Comparison of ENCODE assay signal across 1 cellular context in the genomic region with DNA sequence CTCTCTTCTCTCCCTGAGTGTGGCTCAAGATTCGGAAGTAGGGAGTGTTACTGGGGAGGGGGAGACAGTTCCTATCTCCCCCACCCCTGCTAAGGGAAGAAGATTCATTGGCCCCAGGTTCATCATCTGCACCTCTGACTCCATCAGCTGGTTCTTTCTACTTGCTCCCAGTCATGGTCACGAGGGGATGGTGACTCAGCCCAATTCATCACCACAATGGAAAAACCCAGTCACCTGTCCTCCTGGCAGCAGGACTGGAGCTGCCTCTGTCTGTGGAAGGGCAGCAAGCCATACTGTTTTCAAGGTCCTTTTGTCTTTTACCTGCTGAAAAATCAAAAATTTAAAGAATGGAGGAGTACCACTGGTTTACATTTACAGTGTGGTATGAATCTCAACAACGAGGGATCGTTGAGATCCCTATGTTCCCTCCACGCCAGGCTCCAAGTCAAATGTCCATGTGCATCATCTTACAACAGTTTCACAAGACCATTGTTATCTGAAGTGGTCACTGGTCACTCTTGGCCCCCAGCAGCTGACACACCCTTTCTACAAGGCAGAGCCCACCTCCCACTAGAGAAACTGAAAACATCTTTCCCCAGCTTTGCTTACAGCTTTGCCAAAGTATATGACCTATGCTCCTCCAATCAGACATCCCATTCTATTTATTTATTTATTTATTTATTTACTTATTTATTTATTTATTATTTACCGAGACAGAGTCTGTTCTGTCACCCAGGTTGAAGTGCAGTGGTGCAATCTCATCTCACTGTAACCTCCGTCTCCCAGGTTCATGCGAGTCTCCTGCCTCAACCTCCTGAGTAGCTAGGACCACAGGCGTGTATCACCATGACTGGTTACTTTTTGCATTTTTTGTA.
TF ChIP-seq lines count a peak whose summit lies in the region.

No MANE protein-coding gene starts in this region.

TF ChIP-seq in HEK293, 187 proteins besides CTCF, POLR2A, EP300 and RAD21 (continued from another document and continues in another):
- TF ChIP-seq, protein P1, sequence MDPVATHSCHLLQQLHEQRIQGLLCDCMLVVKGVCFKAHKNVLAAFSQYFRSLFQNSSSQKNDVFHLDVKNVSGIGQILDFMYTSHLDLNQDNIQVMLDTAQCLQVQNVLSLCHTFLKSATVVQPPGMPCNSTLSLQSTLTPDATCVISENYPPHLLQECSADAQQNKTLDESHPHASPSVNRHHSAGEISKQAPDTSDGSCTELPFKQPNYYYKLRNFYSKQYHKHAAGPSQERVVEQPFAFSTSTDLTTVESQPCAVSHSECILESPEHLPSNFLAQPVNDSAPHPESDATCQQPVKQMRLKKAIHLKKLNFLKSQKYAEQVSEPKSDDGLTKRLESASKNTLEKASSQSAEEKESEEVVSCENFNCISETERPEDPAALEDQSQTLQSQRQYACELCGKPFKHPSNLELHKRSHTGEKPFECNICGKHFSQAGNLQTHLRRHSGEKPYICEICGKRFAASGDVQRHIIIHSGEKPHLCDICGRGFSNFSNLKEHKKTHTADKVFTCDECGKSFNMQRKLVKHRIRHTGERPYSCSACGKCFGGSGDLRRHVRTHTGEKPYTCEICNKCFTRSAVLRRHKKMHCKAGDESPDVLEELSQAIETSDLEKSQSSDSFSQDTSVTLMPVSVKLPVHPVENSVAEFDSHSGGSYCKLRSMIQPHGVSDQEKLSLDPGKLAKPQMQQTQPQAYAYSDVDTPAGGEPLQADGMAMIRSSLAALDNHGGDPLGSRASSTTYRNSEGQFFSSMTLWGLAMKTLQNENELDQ (tag by site-specific recombination; IDR thresholded peaks at IDR 0.05; ENCODE audit: low read depth), result no peak
- TF ChIP-seq, protein P2, sequence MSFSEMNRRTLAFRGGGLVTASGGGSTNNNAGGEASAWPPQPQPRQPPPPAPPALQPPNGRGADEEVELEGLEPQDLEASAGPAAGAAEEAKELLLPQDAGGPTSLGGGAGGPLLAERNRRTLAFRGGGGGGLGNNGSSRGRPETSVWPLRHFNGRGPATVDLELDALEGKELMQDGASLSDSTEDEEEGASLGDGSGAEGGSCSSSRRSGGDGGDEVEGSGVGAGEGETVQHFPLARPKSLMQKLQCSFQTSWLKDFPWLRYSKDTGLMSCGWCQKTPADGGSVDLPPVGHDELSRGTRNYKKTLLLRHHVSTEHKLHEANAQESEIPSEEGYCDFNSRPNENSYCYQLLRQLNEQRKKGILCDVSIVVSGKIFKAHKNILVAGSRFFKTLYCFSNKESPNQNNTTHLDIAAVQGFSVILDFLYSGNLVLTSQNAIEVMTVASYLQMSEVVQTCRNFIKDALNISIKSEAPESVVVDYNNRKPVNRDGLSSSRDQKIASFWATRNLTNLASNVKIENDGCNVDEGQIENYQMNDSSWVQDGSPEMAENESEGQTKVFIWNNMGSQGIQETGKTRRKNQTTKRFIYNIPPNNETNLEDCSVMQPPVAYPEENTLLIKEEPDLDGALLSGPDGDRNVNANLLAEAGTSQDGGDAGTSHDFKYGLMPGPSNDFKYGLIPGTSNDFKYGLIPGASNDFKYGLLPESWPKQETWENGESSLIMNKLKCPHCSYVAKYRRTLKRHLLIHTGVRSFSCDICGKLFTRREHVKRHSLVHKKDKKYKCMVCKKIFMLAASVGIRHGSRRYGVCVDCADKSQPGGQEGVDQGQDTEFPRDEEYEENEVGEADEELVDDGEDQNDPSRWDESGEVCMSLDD (tag by site-specific recombination; IDR thresholded peaks at IDR 0.05), result no peak
- TF ChIP-seq ZNF140 (tag by site-specific recombination; IDR thresholded peaks at IDR 0.05), result peak; percentile 60; the same call in 1 of the 2 replicates
- TF ChIP-seq ZNF658 (tag by site-specific recombination; IDR thresholded peaks at IDR 0.05), result no peak
- no peak for TF ChIP-seq ZNF311 (tag by site-specific recombination; IDR thresholded peaks at IDR 0.05; ENCODE audit: borderline replicate concordance)
- TF ChIP-seq ZNF76 (tag by site-specific recombination; IDR thresholded peaks at IDR 0.05; ENCODE audit: borderline replicate concordance, low read depth), result no peak
- TF ChIP-seq ZNF394 (tag by site-specific recombination; IDR thresholded peaks at IDR 0.05; ENCODE audit: borderline replicate concordance), result peak; percentile 95
- TF ChIP-seq ZNF404 (tag by site-specific recombination; IDR thresholded peaks at IDR 0.05), result 0 out of 2 replicates have a peak, but pooled peaks have one; percentile 54
- no peak for TF ChIP-seq ZBTB20 (tag by site-specific recombination; IDR thresholded peaks at IDR 0.05)
- TF ChIP-seq ZNF704 (tag by site-specific recombination; IDR thresholded peaks at IDR 0.05), result no peak
- 0 out of 2 replicates have a peak, but pooled peaks have one; percentile 56 for TF ChIP-seq ZNF560 (tag by site-specific recombination; IDR thresholded peaks at IDR 0.05; ENCODE audit: borderline replicate concordance)
- TF ChIP-seq PRDM10 (tag by site-specific recombination; IDR thresholded peaks at IDR 0.05), result peak; percentile 66
- TF ChIP-seq, protein P3, sequence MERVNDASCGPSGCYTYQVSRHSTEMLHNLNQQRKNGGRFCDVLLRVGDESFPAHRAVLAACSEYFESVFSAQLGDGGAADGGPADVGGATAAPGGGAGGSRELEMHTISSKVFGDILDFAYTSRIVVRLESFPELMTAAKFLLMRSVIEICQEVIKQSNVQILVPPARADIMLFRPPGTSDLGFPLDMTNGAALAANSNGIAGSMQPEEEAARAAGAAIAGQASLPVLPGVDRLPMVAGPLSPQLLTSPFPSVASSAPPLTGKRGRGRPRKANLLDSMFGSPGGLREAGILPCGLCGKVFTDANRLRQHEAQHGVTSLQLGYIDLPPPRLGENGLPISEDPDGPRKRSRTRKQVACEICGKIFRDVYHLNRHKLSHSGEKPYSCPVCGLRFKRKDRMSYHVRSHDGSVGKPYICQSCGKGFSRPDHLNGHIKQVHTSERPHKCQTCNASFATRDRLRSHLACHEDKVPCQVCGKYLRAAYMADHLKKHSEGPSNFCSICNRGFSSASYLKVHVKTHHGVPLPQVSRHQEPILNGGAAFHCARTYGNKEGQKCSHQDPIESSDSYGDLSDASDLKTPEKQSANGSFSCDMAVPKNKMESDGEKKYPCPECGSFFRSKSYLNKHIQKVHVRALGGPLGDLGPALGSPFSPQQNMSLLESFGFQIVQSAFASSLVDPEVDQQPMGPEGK (tag by site-specific recombination; IDR thresholded peaks at IDR 0.05), result 0 out of 2 replicates have a peak, but pooled peaks have one; percentile 28
- peak; percentile 65 for TF ChIP-seq ZNF426 (tag by site-specific recombination; IDR thresholded peaks at IDR 0.05)
- TF ChIP-seq ZNF596 (tag by site-specific recombination; IDR thresholded peaks at IDR 0.05), result no peak
- no peak for TF ChIP-seq ZNF211 (tag by site-specific recombination; IDR thresholded peaks at IDR 0.05; ENCODE audit: low read depth)
- TF ChIP-seq ZNF341 (tag by site-specific recombination; IDR thresholded peaks at IDR 0.05; ENCODE audit: low read depth), result no peak
- TF ChIP-seq ZSCAN16 (tag by site-specific recombination; IDR thresholded peaks at IDR 0.05), result no peak
- TF ChIP-seq ZNF639 (tag by site-specific recombination; IDR thresholded peaks at IDR 0.05), result no peak; the same call in 1 of the 2 replicates
- TF ChIP-seq, protein P4, sequence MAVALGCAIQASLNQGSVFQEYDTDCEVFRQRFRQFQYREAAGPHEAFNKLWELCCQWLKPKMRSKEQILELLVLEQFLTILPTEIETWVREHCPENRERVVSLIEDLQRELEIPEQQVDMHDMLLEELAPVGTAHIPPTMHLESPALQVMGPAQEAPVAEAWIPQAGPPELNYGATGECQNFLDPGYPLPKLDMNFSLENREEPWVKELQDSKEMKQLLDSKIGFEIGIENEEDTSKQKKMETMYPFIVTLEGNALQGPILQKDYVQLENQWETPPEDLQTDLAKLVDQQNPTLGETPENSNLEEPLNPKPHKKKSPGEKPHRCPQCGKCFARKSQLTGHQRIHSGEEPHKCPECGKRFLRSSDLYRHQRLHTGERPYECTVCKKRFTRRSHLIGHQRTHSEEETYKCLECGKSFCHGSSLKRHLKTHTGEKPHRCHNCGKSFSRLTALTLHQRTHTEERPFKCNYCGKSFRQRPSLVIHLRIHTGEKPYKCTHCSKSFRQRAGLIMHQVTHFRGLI (tag by site-specific recombination; IDR thresholded peaks at IDR 0.05), result no peak
- no peak for TF ChIP-seq ZNF354C (tag by site-specific recombination; IDR thresholded peaks at IDR 0.05; ENCODE audit: borderline replicate concordance, low read depth)
- TF ChIP-seq ZNF830 (tag by site-specific recombination; IDR thresholded peaks at IDR 0.05; ENCODE audit: low read depth), result no peak
- TF ChIP-seq HOXD13 (CRISPR knock-in tag; IDR thresholded peaks at IDR 0.05; ENCODE audit: borderline replicate concordance), result no peak
- TF ChIP-seq, protein P5, sequence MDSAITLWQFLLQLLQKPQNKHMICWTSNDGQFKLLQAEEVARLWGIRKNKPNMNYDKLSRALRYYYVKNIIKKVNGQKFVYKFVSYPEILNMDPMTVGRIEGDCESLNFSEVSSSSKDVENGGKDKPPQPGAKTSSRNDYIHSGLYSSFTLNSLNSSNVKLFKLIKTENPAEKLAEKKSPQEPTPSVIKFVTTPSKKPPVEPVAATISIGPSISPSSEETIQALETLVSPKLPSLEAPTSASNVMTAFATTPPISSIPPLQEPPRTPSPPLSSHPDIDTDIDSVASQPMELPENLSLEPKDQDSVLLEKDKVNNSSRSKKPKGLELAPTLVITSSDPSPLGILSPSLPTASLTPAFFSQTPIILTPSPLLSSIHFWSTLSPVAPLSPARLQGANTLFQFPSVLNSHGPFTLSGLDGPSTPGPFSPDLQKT (IDR thresholded peaks at IDR 0.05; ENCODE audit: borderline replicate concordance, low read depth, low read length), result no peak
- TF ChIP-seq ZNF701 (tag by site-specific recombination; IDR thresholded peaks at IDR 0.05), result no peak
- TF ChIP-seq ZNF707 (tag by site-specific recombination; IDR thresholded peaks at IDR 0.05), result no peak
- TF ChIP-seq ZBTB7A (tag by site-specific recombination; IDR thresholded peaks at IDR 0.05; ENCODE audit: low read depth), result no peak; the same call in 1 of the 2 replicates
- peak; percentile 66 for TF ChIP-seq REST (tag by site-specific recombination; IDR thresholded peaks at IDR 0.05)
